Comparison of ENCODE assay signal across 6 cellular contexts in the genomic region with DNA sequence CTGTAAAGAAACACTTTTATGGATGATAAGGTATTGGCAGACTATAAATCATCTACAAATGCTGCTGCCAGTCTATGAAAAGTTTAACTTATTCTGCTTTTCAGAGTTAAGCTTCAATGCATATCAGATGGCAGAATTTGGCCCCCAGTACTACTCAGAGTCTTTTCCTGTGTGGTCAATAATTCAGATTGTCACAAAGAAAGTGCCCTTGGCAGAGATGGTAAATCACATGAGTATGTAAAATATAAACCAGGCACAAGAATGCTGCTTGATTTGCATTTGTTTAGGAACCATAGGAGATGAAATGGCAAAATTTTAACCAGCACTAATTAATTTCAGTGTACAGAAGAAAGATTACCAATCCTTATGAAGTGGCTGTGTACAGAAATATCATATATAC.
"Had no signal": no experiment of that assay in that cellular context is flagged by ENCODE, and none has a peak within 500 bp of the region (broad histone marks: within the 10 kb centered on the region; RNA-seq: fewer than 3 reads in every experiment).

No MANE protein-coding gene starts in this region.

- H3K27ac ChIP-seq: HL-60 had no signal

- H3K4me3 ChIP-seq: K562 had no signal

- DNase-seq: IMR-90, KBM-7, KG1 had no signal

- ATAC-seq: HepG2, K562 had no signal
